ENCODE assay signal across 13 cellular contexts in the genomic region with DNA sequence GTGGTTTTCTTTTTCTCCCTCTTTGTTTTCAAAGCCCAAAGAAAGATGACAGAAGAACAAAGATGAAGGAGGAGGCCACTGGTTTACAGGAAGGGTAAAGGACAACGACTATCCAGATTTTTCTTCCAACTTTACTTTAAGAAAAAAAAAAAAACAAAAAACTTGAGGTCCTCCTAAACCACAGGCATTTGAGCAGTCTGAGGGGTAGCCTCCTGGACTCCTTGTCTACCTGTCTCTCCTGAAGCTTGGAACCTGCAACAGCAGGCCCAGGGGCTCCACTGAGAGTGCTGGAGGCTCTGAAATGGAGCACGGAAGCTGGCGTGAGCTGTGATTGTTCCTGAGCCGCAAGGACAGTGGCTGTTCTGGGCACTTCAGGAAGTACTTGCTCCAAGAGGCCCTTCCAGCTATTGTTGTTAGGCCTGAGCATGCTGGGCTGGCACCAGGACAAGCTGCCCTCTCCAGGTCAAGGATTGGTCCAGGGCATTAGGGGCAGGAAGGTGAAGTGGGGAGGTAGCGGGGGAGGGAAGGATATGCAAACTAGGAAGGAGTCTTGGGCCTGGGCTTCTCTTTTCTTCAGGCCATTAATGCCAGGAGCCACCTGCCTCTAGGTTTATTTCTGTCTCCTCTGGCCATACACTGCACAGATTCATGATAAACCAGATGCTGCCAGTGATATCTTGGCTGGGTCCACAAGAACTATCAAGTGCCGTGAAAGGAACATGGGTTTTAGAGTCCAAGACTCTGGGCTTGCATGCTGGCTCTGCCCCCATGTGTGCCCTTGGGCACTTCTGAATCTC.
A peak's percentile ranks its signal among the peaks of the same experiment; 100 is the strongest.
DNase-seq lines count a peak whose midpoint lies in the region; ATAC-seq, FAIRE-seq and TF ChIP-seq lines count a peak whose summit lies in the region.
"Had no signal": no experiment of that assay in that cellular context is flagged by ENCODE, and none has a peak within 500 bp of the region (broad histone marks: within the 10 kb centered on the region; RNA-seq: fewer than 3 reads in every experiment).

No MANE protein-coding gene starts in this region.

- intact Hi-C loops in lower lobe of right lung (cut with DNase I) = no loop called here

- TF ChIP-seq EP300 in upper lobe of left lung (IDR thresholded peaks at IDR 0.05) = peak in 1 of 4 donors; percentile 38

- H3K9me3 ChIP-seq in lower lobe of right lung (no peaks in the 10 kb centered on the region), upper lobe of left lung (no peaks in the 10 kb centered on the region)
- H3K9me3 ChIP-seq: tibial artery had no signal

- peaks cover 57% of the 10 kb centered on the region for H3K4me1 ChIP-seq in lower lobe of right lung
- peaks cover 42 to 59% (median 57%) of the 10 kb centered on the region in 4 donors for H3K4me1 ChIP-seq in upper lobe of left lung

- peaks cover 6% of the 10 kb centered on the region for H3K27me3 ChIP-seq in lower lobe of right lung (ENCODE audit: low read depth)
- no peaks in the 10 kb centered on the region for H3K27me3 ChIP-seq in upper lobe of left lung
- H3K27me3 ChIP-seq: tibial artery had no signal

- peaks cover 82% of the 10 kb centered on the region for H3K4me1 Mint-ChIP-seq in chondrocyte (ENCODE audit: low read depth)
- H3K4me1 Mint-ChIP-seq: naive thymus-derived CD4-positive, alpha-beta T cell had no signal

- no peaks in the 10 kb centered on the region for H3K27me3 Mint-ChIP-seq in chondrocyte (ENCODE audit: low read depth)

- peak; percentile 86 to 88 for ATAC-seq in lower lobe of right lung
- ATAC-seq in upper lobe of left lung (ENCODE audit: low FRiP score in 2 of 2) = peak in 1 of 2 donors; percentile 81
- ATAC-seq: naive thymus-derived CD4-positive, alpha-beta T cell had no signal

- no peaks in the 10 kb centered on the region for H3K36me3 Mint-ChIP-seq in chondrocyte (ENCODE audit: low read depth)
- H3K36me3 Mint-ChIP-seq: naive thymus-derived CD4-positive, alpha-beta T cell had no signal

- DNase-seq in NCI-H748 (lab: John Stamatoyannopoulos, UW; ENCODE audit: unreplicated experiment) = peak; percentile 10
- no peak for DNase-seq in NCI-H748 treated with DMSO at 0.1 percent for 48 hours (lab: John Stamatoyannopoulos, UW)
- no peak for DNase-seq in chondrocyte (ENCODE audit: low spot score)
- DNase-seq in lower lobe of right lung = peak; percentile 76
- peak in 1 of 2 donors; percentile 79 for DNase-seq in upper lobe of left lung
- DNase-seq in stimulated activated CD4-positive, alpha-beta T cell treated with anti-CD3 and anti-CD28 coated beads, Interleukin-4, amount 100 ng/mL, for 4 hours = no peak
- no peak for DNase-seq in urothelium cell line (ENCODE audit: low spot score)
- DNase-seq in EL = no peak
- DNase-seq: naive thymus-derived CD4-positive, alpha-beta T cell; NCI-H146; tibial artery had no signal

- H3K36me3 ChIP-seq in lower lobe of right lung (no peaks in the 10 kb centered on the region), upper lobe of left lung (no peaks in the 10 kb centered on the region)
- H3K36me3 ChIP-seq: tibial artery had no signal

- no peak for TF ChIP-seq POLR2A in upper lobe of left lung (IDR thresholded peaks at IDR 0.05)

- no peaks in the 10 kb centered on the region for H3K9me3 Mint-ChIP-seq in chondrocyte (ENCODE audit: low read depth)

- 33 to 53% methylated on average over 5 to 6 of the region's 6 CpGs for WGBS in upper lobe of left lung, 2 donors

- H3K4me3 ChIP-seq in lower lobe of right lung = no peak overlapping the region
- no peak overlapping the region for H3K4me3 ChIP-seq in upper lobe of left lung
- H3K4me3 ChIP-seq: SK-N-MC, tibial artery had no signal

- no peak for TF ChIP-seq CTCF in chondrocyte (IDR thresholded peaks at IDR 0.05)
- no peak for TF ChIP-seq CTCF in lower lobe of right lung (IDR thresholded peaks at IDR 0.05)
- TF ChIP-seq CTCF in upper lobe of left lung (IDR thresholded peaks at IDR 0.05) = no peak

- H3K4me3 Mint-ChIP-seq in chondrocyte (ENCODE audit: unreplicated experiment) = no peak overlapping the region
- H3K4me3 Mint-ChIP-seq: naive thymus-derived CD4-positive, alpha-beta T cell had no signal

- FAIRE-seq in urothelium cell line (lab: Jason Lieb, UNC) = no peak
- FAIRE-seq: GM19239 had no signal

- H3K27ac ChIP-seq in lower lobe of right lung (no peak overlapping the region), upper lobe of left lung (peak overlapping the region; percentile 12 to 60 (median 50))
- H3K27ac ChIP-seq: SK-N-MC, tibial artery had no signal

- H3K27ac Mint-ChIP-seq in chondrocyte (ENCODE audit: unreplicated experiment) = peak overlapping the region; percentile 84
- H3K27ac Mint-ChIP-seq: naive thymus-derived CD4-positive, alpha-beta T cell had no signal

Comparison
In these comparisons a context has a peak if more than half of its experiments do, and no peak if none do; other contexts are left out.
1. DNase-seq: peak in NCI-H748 (single experiment) and lower lobe of right lung (single experiment); none in NCI-H748 treated with DMSO at 0.1 percent for 48 hours (single experiment), chondrocyte (single experiment), stimulated activated CD4-positive, alpha-beta T cell treated with anti-CD3 and anti-CD28 coated beads, Interleukin-4, amount 100 ng/mL, for 4 hours (0 of 2), urothelium cell line (single experiment) and EL (single experiment).